In the genomic region with DNA sequence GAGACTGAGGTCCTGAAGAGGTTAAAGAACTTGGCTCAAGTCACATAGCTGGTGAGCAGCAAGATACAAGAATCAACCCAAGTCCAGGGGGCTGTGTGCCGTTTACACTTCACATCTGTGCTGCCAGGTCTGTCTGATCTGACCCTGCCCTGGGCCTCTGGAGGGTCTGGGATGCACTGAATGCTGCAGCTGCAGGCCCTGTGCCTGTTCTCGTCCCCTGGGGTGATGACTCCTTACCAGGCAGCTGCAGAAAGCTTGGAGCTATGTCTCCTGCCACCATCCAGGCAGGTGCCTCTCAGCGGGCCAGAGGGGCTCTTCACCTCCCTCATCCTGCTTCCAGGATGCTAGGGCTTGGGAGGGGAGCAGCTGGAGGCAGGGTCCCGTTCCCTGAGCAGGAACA, we compare ENCODE assay signal across 31 cellular contexts.
"Had no signal": no experiment of that assay in that cellular context is flagged by ENCODE, and none has a peak within 500 bp of the region (broad histone marks: within the 10 kb centered on the region; RNA-seq: fewer than 3 reads in every experiment).

No MANE protein-coding gene starts in this region.

- H3K27ac ChIP-seq: brain microvascular endothelial cell, cardiac muscle cell, SK-N-MC had no signal

- H3K4me3 ChIP-seq: cardiac muscle cell, SK-N-MC had no signal

- H3K36me3 ChIP-seq: brain microvascular endothelial cell, cardiac muscle cell had no signal

- H3K27me3 ChIP-seq: brain microvascular endothelial cell, cardiac muscle cell had no signal

- ATAC-seq: activated T-cell treated with anti-CD3 and anti-CD28 coated beads, Interleukin-2, amount 50 U/mL, for 4 hours; T-cell had no signal

- FAIRE-seq: astrocyte, RCC 7860, TTC549 had no signal

- DNase-seq: activated CD4-positive, alpha-beta memory T cell treated with anti-CD3 and anti-CD28 coated beads for 36 hours; activated CD4-positive, alpha-beta T cell treated with anti-CD3 and anti-CD28 coated beads, Interleukin-2, amount 10 ng/mL, durations not matched to agents 7 days and 5 days; activated CD4-positive, CD25-positive, alpha-beta regulatory T cell; activated CD8-positive, alpha-beta memory T cell treated with anti-CD3 and anti-CD28 coated beads for 24 hours; activated effector memory CD4-positive, alpha-beta T cell treated with anti-CD3 and anti-CD28 coated beads, Interleukin-2, amount 50 U/mL, for 16 hours; activated naive CD4-positive, alpha-beta T cell treated with anti-CD3 and anti-CD28 coated beads for 36 hours; activated T-cell treated with anti-CD3 and anti-CD28 coated beads, Interleukin-2, amount 50 U/mL, for 4 hours; amygdala; brain microvascular endothelial cell; Kasumi-1; KBM-7; NCI-H1105 treated with DMSO at 0.1 percent for 48 hours; NCI-H1436 treated with DMSO at 0.1 percent for 48 hours; NCI-H187; NCI-H2081; NCI-H2171; NCI-H2227 treated with DMSO at 0.1 percent for 48 hours; NCI-H446 treated with DMSO at 0.1 percent for 48 hours; NCI-H524 treated with DMSO at 0.1 percent for 48 hours; NCI-H748 treated with DMSO at 0.1 percent for 48 hours; NK-92 treated with Interleukin-12 subunit alpha and Interleukin-12 subunit beta, amount 100 ng/mL, for 24 hours; OCI-M1; SIG-M5; T-cell; T-helper 2 cell; T1000 had no signal
